In the genomic region with DNA sequence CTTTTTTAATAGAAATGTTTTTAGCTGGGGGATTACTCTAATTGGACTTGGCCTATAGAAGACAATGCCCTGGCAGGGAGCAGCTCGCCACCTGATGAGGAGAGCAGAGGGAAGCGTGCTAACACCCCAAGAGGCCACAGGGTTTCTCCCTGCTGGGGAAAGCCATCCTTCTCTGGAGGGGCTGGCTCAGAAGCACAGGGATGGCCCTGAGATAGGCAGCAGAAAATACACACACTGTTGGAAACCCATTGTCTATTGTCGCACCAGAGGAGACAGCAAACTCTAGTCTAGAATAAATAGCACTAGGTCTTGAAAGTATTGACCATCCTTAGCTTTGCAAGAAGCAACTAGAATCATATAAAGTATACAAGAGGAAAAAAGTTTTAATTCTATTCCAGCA, we compare ENCODE assay signal across 18 cellular contexts. TPM values are rescaled to one million over a fixed set of nuclear protein-coding genes. Genes with fewer than 3 reads are reported as not detected.
"Had no signal": no experiment of that assay in that cellular context is flagged by ENCODE, and none has a peak within 500 bp of the region (broad histone marks: within the 10 kb centered on the region; RNA-seq: fewer than 3 reads in every experiment).

No MANE protein-coding gene starts in this region.

- DNase-seq: activated CD4-positive, alpha-beta T cell treated with anti-CD3 and anti-CD28 coated beads, Interleukin-2, amount 10 ng/mL, durations not matched to agents 24 days and 14 days; activated CD4-positive, CD25-positive, alpha-beta regulatory T cell; activated CD8-positive, alpha-beta memory T cell treated with anti-CD3 and anti-CD28 coated beads for 24 hours; activated naive CD4-positive, alpha-beta T cell treated with Interleukin-2 at 50 U/mL for 16 hours; aorta; cerebellar nuclear complex; dermis blood vessel endothelial cell; gastrocnemius medialis; heart right ventricle; mucosa of descending colon; naive thymus-derived CD8-positive, alpha-beta T cell; stimulated activated CD4-positive, alpha-beta T cell treated with anti-CD3 and anti-CD28 coated beads, Interleukin-2, amount 100 ng/mL, for 48 hours; stimulated activated naive CD4-positive, alpha-beta T cell treated with Interleukin-2 at 50 U/mL for 16 hours; T-helper 17 cell; testis; upper lobe of left lung had no signal

- H3K4me1 ChIP-seq: testis had no signal

- H3K27me3 ChIP-seq: gastrocnemius medialis, testis had no signal

- H3K27ac Mint-ChIP-seq: activated CD4-positive, alpha-beta T cell treated with anti-CD3 and anti-CD28 coated beads, Interleukin-2, amount 10 ng/mL, durations not matched to agents 24 days and 14 days; naive thymus-derived CD8-positive, alpha-beta T cell; T-helper 17 cell had no signal

- H3K4me3 ChIP-seq: gastrocnemius medialis, heart right ventricle, mucosa of descending colon, testis, upper lobe of left lung had no signal

- H3K4me1 Mint-ChIP-seq: activated CD4-positive, alpha-beta T cell treated with anti-CD3 and anti-CD28 coated beads, Interleukin-2, amount 10 ng/mL, durations not matched to agents 24 days and 14 days; T-helper 17 cell had no signal

- H3K27ac ChIP-seq: heart right ventricle, testis, upper lobe of left lung had no signal

- H3K9me3 ChIP-seq: gastrocnemius medialis, heart right ventricle, mucosa of descending colon, testis, upper lobe of left lung had no signal

- H3K36me3 ChIP-seq: gastrocnemius medialis, heart right ventricle, upper lobe of left lung had no signal

- H3K9me3 Mint-ChIP-seq: activated CD4-positive, alpha-beta T cell treated with anti-CD3 and anti-CD28 coated beads, Interleukin-2, amount 10 ng/mL, durations not matched to agents 24 days and 14 days; naive thymus-derived CD8-positive, alpha-beta T cell had no signal

- ATAC-seq: gastrocnemius medialis; heart right ventricle; left lobe of liver; mucosa of descending colon; naive thymus-derived CD8-positive, alpha-beta T cell; T-helper 17 cell had no signal

- H3K4me3 Mint-ChIP-seq: activated CD4-positive, alpha-beta T cell treated with anti-CD3 and anti-CD28 coated beads, Interleukin-2, amount 10 ng/mL, durations not matched to agents 24 days and 14 days; naive thymus-derived CD8-positive, alpha-beta T cell; T-helper 17 cell had no signal

RNA-seq across cellular contexts. Expression of a gene that starts 5.4 kb away (rescaled TPM):
- total RNA-seq: activated CD4-positive, alpha-beta T cell treated with anti-CD3 and anti-CD28 coated beads, Interleukin-2, amount 10 ng/mL, durations not matched to agents 24 days and 14 days; lung microvascular endothelial cell; naive thymus-derived CD8-positive, alpha-beta T cell; T-helper 17 cell had no signal
